Comparison of ENCODE assay signal across 11 cellular contexts in the genomic region with DNA sequence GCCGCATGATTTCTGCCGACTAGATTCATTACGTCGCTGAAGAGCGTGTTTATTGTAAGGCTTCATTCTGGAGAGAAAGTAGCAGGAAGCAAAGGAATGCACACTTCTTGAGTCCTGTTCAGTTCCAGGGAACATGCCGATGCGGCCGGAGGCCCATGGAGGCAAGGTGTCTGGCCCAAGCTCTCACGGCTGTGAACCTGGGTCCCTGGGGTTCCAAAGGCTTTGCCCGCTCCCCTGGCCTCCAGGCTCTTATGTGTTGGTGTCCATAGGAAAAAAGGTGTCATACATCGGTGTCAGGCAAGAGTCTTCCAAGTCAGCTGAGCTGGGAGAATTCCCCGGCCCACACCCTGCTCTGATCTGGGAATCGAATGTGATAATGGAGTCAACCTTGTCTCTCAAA.
DNase-seq lines count a peak whose midpoint lies in the region; ATAC-seq and TF ChIP-seq lines count a peak whose summit lies in the region.
"Had no signal": no experiment of that assay in that cellular context is flagged by ENCODE, and none has a peak within 500 bp of the region (broad histone marks: within the 10 kb centered on the region; RNA-seq: fewer than 3 reads in every experiment).

No MANE protein-coding gene starts in this region.

- TF ChIP-seq CTCF in Calu3 (IDR thresholded peaks at IDR 0.05; ENCODE audit: unreplicated experiment) = no peak
- TF ChIP-seq CTCF in RWPE2 (IDR thresholded peaks at IDR 0.05; ENCODE audit: poor library complexity, severe bottlenecking) = no peak
- no peak for TF ChIP-seq CTCF in type B pancreatic cell (conservative IDR thresholded peaks at IDR 0.05)

- H3K9me3 ChIP-seq in RWPE2 (ENCODE audit: severe bottlenecking) = no peaks in the 10 kb centered on the region

- H3K27ac Mint-ChIP-seq in Calu3 (ENCODE audit: unreplicated experiment) (peak overlapping the region; percentile 25), type B pancreatic cell (peak overlapping the region; percentile 79)
- H3K27ac Mint-ChIP-seq: CD8-positive, alpha-beta memory T cell had no signal

- no peaks in the 10 kb centered on the region for H3K9me3 Mint-ChIP-seq in Calu3 (ENCODE audit: low read depth, unreplicated experiment)
- no peaks in the 10 kb centered on the region for H3K9me3 Mint-ChIP-seq in type B pancreatic cell
- H3K9me3 Mint-ChIP-seq: CD8-positive, alpha-beta memory T cell had no signal

- peaks cover 88% of the 10 kb centered on the region for H3K4me1 Mint-ChIP-seq in Calu3 (ENCODE audit: low read depth, unreplicated experiment)
- H3K4me1 Mint-ChIP-seq in type B pancreatic cell (ENCODE audit: unreplicated experiment) = peaks cover 22% of the 10 kb centered on the region
- H3K4me1 Mint-ChIP-seq: CD8-positive, alpha-beta memory T cell had no signal

- H3K36me3 Mint-ChIP-seq in Calu3 (ENCODE audit: insufficient read depth, unreplicated experiment) (peaks cover 13% of the 10 kb centered on the region), type B pancreatic cell (no peaks in the 10 kb centered on the region)
- H3K36me3 Mint-ChIP-seq: CD8-positive, alpha-beta memory T cell had no signal

- H3K27me3 Mint-ChIP-seq in Calu3 (ENCODE audit: unreplicated experiment) (no peaks in the 10 kb centered on the region), type B pancreatic cell (no peaks in the 10 kb centered on the region)

- no peak overlapping the region for H3K27ac ChIP-seq in RWPE2 (ENCODE audit: poor library complexity, severe bottlenecking)

- intact Hi-C loops in Calu3 (cut with micrococcal nuclease; ENCODE audit: unreplicated experiment) = no loop called here

- H3K4me3 ChIP-seq in RWPE2 (ENCODE audit: severe bottlenecking) = no peak overlapping the region

- no peaks in the 10 kb centered on the region for H3K27me3 ChIP-seq in RWPE2 (ENCODE audit: insufficient read depth, poor library complexity, severe bottlenecking)

- CTCF ChIA-PET in Calu3 (lab: Charles Lee) = interaction anchor here (0.7 kb wide), 1 partner anchor 31 kb away, joined by 3 read pairs; no protein-coding TSS in a partner anchor

- no peaks in the 10 kb centered on the region for H3K36me3 ChIP-seq in RWPE2 (ENCODE audit: low read depth)

- DNase-seq in Calu3 = no peak
- DNase-seq in RWPE2 (ENCODE audit: low spot score) = peak; percentile 54
- DNase-seq in mesenteric fat pad (ENCODE audit: low spot score) = peak; percentile 85
- no peak for DNase-seq in type B pancreatic cell (ENCODE audit: extremely low spot score, unreplicated experiment)
- DNase-seq in HUDEP-2 (lab: John Stamatoyannopoulos, UW; ENCODE audit: unreplicated experiment in 76 of 76) = no peak
- DNase-seq: CD8-positive, alpha-beta memory T cell; DND-41; GF-D8; H7 had no signal

- BruUV-seq in Calu3 (replicated peaks; lab: Mats Ljungman, UMichigan) = no TSS peak

- H3K4me3 Mint-ChIP-seq in Calu3 (ENCODE audit: low read depth, unreplicated experiment) (no peak overlapping the region), type B pancreatic cell (peak overlapping the region; percentile 48)
- H3K4me3 Mint-ChIP-seq: CD8-positive, alpha-beta memory T cell had no signal

- ATAC-seq in RWPE2 (ENCODE audit: low read depth) (no peak), GM21360 (IDR thresholded peaks at IDR 0.05; ENCODE audit: unreplicated experiment) (no peak), HG02852 (IDR thresholded peaks at IDR 0.05; ENCODE audit: unreplicated experiment) (no peak)

- peaks cover 30% of the 10 kb centered on the region for H3K4me1 ChIP-seq in RWPE2 (ENCODE audit: insufficient read depth, poor library complexity, severe bottlenecking)

Comparison
In these comparisons a context has a peak if more than half of its experiments do, and no peak if none do; other contexts are left out.
1. DNase-seq: peak in RWPE2 (single experiment) and mesenteric fat pad (single experiment); none in Calu3 (single experiment), type B pancreatic cell (single experiment) and HUDEP-2 (0 of 76).